ENCODE assay signal across 28 cellular contexts in the genomic region with DNA sequence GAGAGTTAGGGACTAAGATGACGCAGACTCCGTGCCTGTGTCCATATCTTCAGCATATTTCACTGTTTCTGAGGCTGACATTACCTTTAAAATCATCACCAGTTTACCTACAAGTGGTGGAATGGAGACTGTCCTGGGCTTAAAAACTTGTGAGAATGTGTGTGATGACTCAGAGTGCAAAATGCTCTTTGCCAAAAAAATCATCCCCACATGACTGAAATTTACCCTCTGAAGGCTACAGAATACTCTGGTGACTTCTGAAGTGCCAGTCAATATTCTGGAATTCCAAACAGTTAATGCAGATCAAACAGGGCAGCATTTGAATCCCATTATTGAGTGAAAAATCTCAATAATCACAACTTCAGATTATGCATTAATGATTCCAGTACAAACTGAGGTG.
"Had no signal": no experiment of that assay in that cellular context is flagged by ENCODE, and none has a peak within 500 bp of the region (broad histone marks: within the 10 kb centered on the region; RNA-seq: fewer than 3 reads in every experiment).

No MANE protein-coding gene starts in this region.

- H3K4me3 ChIP-seq: body of pancreas, gastroesophageal sphincter, psoas muscle, smooth muscle cell, uterus had no signal

- H3K4me3 Mint-ChIP-seq: activated naive CD8-positive, alpha-beta T cell; naive thymus-derived CD4-positive, alpha-beta T cell; stimulated activated memory B cell treated with anti-CD40 and anti-IgM and Interleukin-4, amounts not matched to agents 10 μg/mL and 1 μg/mL and 100 μg/mL, for 72 hours; stimulated activated naive CD8-positive, alpha-beta T cell treated with anti-CD3 and anti-CD28 coated beads, Interleukin-15, amount 100 ng/mL, for 72 hours; type B pancreatic cell had no signal

- DNase-seq: activated CD4-positive, alpha-beta T cell treated with anti-CD3 and anti-CD28 coated beads for 48 hours; activated CD4-positive, alpha-beta T cell treated with anti-CD3 and anti-CD28 coated beads, Interleukin-2, amount 50 U/mL, for 48 hours; activated CD8-positive, alpha-beta memory T cell treated with anti-CD3 and anti-CD28 coated beads for 24 hours; activated effector memory CD4-positive, alpha-beta T cell treated with Interleukin-2 at 50 U/mL for 16 hours; activated naive CD4-positive, alpha-beta T cell treated with Interleukin-2 at 50 U/mL for 16 hours; anterior cingulate cortex; body of pancreas; cortex of kidney; hippocampal formation; left colon; midbrain; naive thymus-derived CD4-positive, alpha-beta T cell; psoas muscle; stimulated activated CD4-positive, alpha-beta T cell treated with anti-CD3 and anti-CD28 coated beads, Interleukin-1b, Interleukin-23, amount 100 ng/mL, for 48 hours; stimulated activated CD4-positive, alpha-beta T cell treated with anti-CD3 and anti-CD28 coated beads, Interleukin-4, amount 100 ng/mL, for 4 hours; stimulated activated CD8-positive, alpha-beta memory T cell treated with anti-CD3 and anti-CD28 coated beads, Interleukin-4, amount 100 ng/mL, for 48 hours; stimulated activated naive CD8-positive, alpha-beta T cell treated with anti-CD3 and anti-CD28 coated beads, Interleukin-15, amount 100 ng/mL, for 72 hours; substantia nigra; uterus; WERI-Rb-1 had no signal

- H3K27me3 Mint-ChIP-seq: naive thymus-derived CD4-positive, alpha-beta T cell; stimulated activated memory B cell treated with anti-CD40 and anti-IgM and Interleukin-4, amounts not matched to agents 10 μg/mL and 1 μg/mL and 100 μg/mL, for 72 hours; type B pancreatic cell had no signal

- H3K9me3 Mint-ChIP-seq: stimulated activated naive CD8-positive, alpha-beta T cell treated with anti-CD3 and anti-CD28 coated beads, Interleukin-15, amount 100 ng/mL, for 72 hours; type B pancreatic cell had no signal

- H3K27me3 ChIP-seq: body of pancreas, gastroesophageal sphincter, uterus had no signal

- H3K27ac Mint-ChIP-seq: activated naive CD8-positive, alpha-beta T cell; naive thymus-derived CD4-positive, alpha-beta T cell; stimulated activated memory B cell treated with anti-CD40 and anti-IgM and Interleukin-4, amounts not matched to agents 10 μg/mL and 1 μg/mL and 100 μg/mL, for 72 hours; stimulated activated naive CD8-positive, alpha-beta T cell treated with anti-CD3 and anti-CD28 coated beads, Interleukin-15, amount 100 ng/mL, for 72 hours; type B pancreatic cell had no signal

- ATAC-seq: activated CD4-positive, CD25-positive, alpha-beta regulatory T cell treated with anti-CD3 and anti-CD28 coated beads, Interleukin-2, amount 50 U/mL, for 24 hours; body of pancreas; esophagus mucosa; gastroesophageal sphincter; left colon; naive thymus-derived CD4-positive, alpha-beta T cell; psoas muscle; stimulated activated memory B cell treated with anti-CD40 and anti-IgM and Interleukin-4, amounts not matched to agents 10 μg/mL and 1 μg/mL and 100 μg/mL, for 72 hours; stimulated activated naive CD8-positive, alpha-beta T cell treated with anti-CD3 and anti-CD28 coated beads, Interleukin-15, amount 100 ng/mL, for 72 hours had no signal

- H3K36me3 Mint-ChIP-seq: activated naive CD8-positive, alpha-beta T cell; naive thymus-derived CD4-positive, alpha-beta T cell; stimulated activated memory B cell treated with anti-CD40 and anti-IgM and Interleukin-4, amounts not matched to agents 10 μg/mL and 1 μg/mL and 100 μg/mL, for 72 hours; type B pancreatic cell had no signal

- H3K27ac ChIP-seq: body of pancreas, gastroesophageal sphincter, parathyroid adenoma, psoas muscle, uterus, WERI-Rb-1 had no signal

- H3K36me3 ChIP-seq: gastroesophageal sphincter, uterus, WERI-Rb-1 had no signal

- H3K4me1 Mint-ChIP-seq: naive thymus-derived CD4-positive, alpha-beta T cell; stimulated activated memory B cell treated with anti-CD40 and anti-IgM and Interleukin-4, amounts not matched to agents 10 μg/mL and 1 μg/mL and 100 μg/mL, for 72 hours; stimulated activated naive CD8-positive, alpha-beta T cell treated with anti-CD3 and anti-CD28 coated beads, Interleukin-15, amount 100 ng/mL, for 72 hours had no signal
